ENCODE assay signal across 22 cellular contexts in the genomic region with DNA sequence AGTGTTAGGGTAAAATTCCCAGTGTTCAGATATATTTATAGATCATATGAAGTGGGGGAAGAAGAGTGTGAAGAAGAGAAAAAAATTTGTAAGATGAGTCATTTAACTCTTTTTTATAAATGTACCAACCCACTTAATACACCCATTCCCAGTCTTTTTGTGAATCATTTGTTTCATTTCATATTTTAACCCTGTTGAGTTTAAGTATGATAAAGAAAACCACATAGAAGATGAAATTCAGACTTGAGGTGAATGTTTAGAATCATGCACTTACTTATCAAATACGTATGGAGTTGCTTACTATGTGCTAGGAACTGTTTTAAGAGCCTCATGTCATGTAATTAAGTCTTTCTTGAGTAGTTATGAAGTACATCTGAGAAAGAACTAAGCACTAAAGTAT.
DNase-seq lines count a peak whose midpoint lies in the region; ATAC-seq lines count a peak whose summit lies in the region.
"Had no signal": no experiment of that assay in that cellular context is flagged by ENCODE, and none has a peak within 500 bp of the region (broad histone marks: within the 10 kb centered on the region; RNA-seq: fewer than 3 reads in every experiment).

No MANE protein-coding gene starts in this region.

- H3K9me3 Mint-ChIP-seq in activated naive CD4-positive, alpha-beta T cell treated with anti-CD3 and anti-CD28 coated beads, Interleukin-2, amount 50 U/mL, for 24 hours = peaks cover 9% of the 10 kb centered on the region
- H3K9me3 Mint-ChIP-seq in activated naive CD8-positive, alpha-beta T cell treated with anti-CD3 and anti-CD28 coated beads, Interleukin-2, amount 50 U/mL, for 24 hours = no peaks in the 10 kb centered on the region
- H3K9me3 Mint-ChIP-seq in stimulated activated naive CD8-positive, alpha-beta T cell treated with anti-CD3 and anti-CD28 coated beads, Interleukin-15, Interleukin-2, amounts not matched to agents 100 ng/mL and 50 ng/mL, for 24 hours = peaks cover 9% of the 10 kb centered on the region

- H3K4me1 Mint-ChIP-seq in activated naive CD4-positive, alpha-beta T cell treated with anti-CD3 and anti-CD28 coated beads, Interleukin-2, amount 50 U/mL, for 24 hours = peaks cover 25% of the 10 kb centered on the region
- H3K4me1 Mint-ChIP-seq in activated naive CD8-positive, alpha-beta T cell treated with anti-CD3 and anti-CD28 coated beads, Interleukin-2, amount 50 U/mL, for 24 hours = peaks cover 29% of the 10 kb centered on the region
- H3K4me1 Mint-ChIP-seq in stimulated activated naive CD8-positive, alpha-beta T cell treated with anti-CD3 and anti-CD28 coated beads, Interleukin-15, Interleukin-2, amounts not matched to agents 100 ng/mL and 50 ng/mL, for 24 hours (ENCODE audit: low read depth) = peaks cover 35% of the 10 kb centered on the region
- H3K4me1 Mint-ChIP-seq: IgD-negative memory B cell had no signal

- H3K27me3 Mint-ChIP-seq in activated naive CD4-positive, alpha-beta T cell treated with anti-CD3 and anti-CD28 coated beads, Interleukin-2, amount 50 U/mL, for 24 hours = peaks cover 3% of the 10 kb centered on the region
- H3K27me3 Mint-ChIP-seq in activated naive CD8-positive, alpha-beta T cell treated with anti-CD3 and anti-CD28 coated beads, Interleukin-2, amount 50 U/mL, for 24 hours = peaks cover 14% of the 10 kb centered on the region
- peaks cover 14% of the 10 kb centered on the region for H3K27me3 Mint-ChIP-seq in stimulated activated naive CD8-positive, alpha-beta T cell treated with anti-CD3 and anti-CD28 coated beads, Interleukin-15, Interleukin-2, amounts not matched to agents 100 ng/mL and 50 ng/mL, for 24 hours
- H3K27me3 Mint-ChIP-seq: CD4-positive, alpha-beta T cell had no signal

- H3K36me3 Mint-ChIP-seq in activated naive CD4-positive, alpha-beta T cell treated with anti-CD3 and anti-CD28 coated beads, Interleukin-2, amount 50 U/mL, for 24 hours = no peaks in the 10 kb centered on the region
- H3K36me3 Mint-ChIP-seq in activated naive CD8-positive, alpha-beta T cell treated with anti-CD3 and anti-CD28 coated beads, Interleukin-2, amount 50 U/mL, for 24 hours (ENCODE audit: low read depth) = no peaks in the 10 kb centered on the region
- H3K36me3 Mint-ChIP-seq in stimulated activated naive CD8-positive, alpha-beta T cell treated with anti-CD3 and anti-CD28 coated beads, Interleukin-15, Interleukin-2, amounts not matched to agents 100 ng/mL and 50 ng/mL, for 24 hours (ENCODE audit: low read depth) = no peaks in the 10 kb centered on the region
- H3K36me3 Mint-ChIP-seq: IgD-negative memory B cell had no signal

- no peak overlapping the region for H3K4me3 Mint-ChIP-seq in activated naive CD4-positive, alpha-beta T cell treated with anti-CD3 and anti-CD28 coated beads, Interleukin-2, amount 50 U/mL, for 24 hours
- no peak overlapping the region for H3K4me3 Mint-ChIP-seq in activated naive CD8-positive, alpha-beta T cell treated with anti-CD3 and anti-CD28 coated beads, Interleukin-2, amount 50 U/mL, for 24 hours
- peak overlapping the region; percentile 2 for H3K4me3 Mint-ChIP-seq in stimulated activated naive CD8-positive, alpha-beta T cell treated with anti-CD3 and anti-CD28 coated beads, Interleukin-15, Interleukin-2, amounts not matched to agents 100 ng/mL and 50 ng/mL, for 24 hours
- H3K4me3 Mint-ChIP-seq: CD4-positive, alpha-beta T cell; IgD-negative memory B cell had no signal

- no peak for DNase-seq in activated naive CD4-positive, alpha-beta T cell (lab: John Stamatoyannopoulos, UW)
- no peak for DNase-seq in activated naive CD8-positive, alpha-beta T cell treated with anti-CD3 and anti-CD28 coated beads, Interleukin-2, amount 50 U/mL, for 24 hours
- peak; percentile 14 for DNase-seq in inferior parietal cortex (ENCODE audit: extremely low spot score)
- DNase-seq in amniotic stem cell (lab: John Stamatoyannopoulos, UW) = no peak
- DNase-seq: Caco-2; CD4-positive, alpha-beta T cell; DMS 273 treated with DMSO at 0.1 percent for 48 hours; Karpas-422; MV-4-11; NCI-H1105 treated with DMSO at 0.1 percent for 48 hours; NCI-H2081; NCI-H2171; NCI-H345; NCI-H524; NCI-H774; NK-92 treated with Interleukin-12 subunit alpha and Interleukin-12 subunit beta, amount 100 ng/mL, for 24 hours; SHP77 treated with DMSO at 0.1 percent for 48 hours had no signal

- ATAC-seq in activated naive CD8-positive, alpha-beta T cell treated with anti-CD3 and anti-CD28 coated beads, Interleukin-2, amount 50 U/mL, for 24 hours = peak; percentile 23
- ATAC-seq in HG03095 (IDR thresholded peaks at IDR 0.05; ENCODE audit: unreplicated experiment) = no peak
- ATAC-seq: HCT116 had no signal

- peak overlapping the region; percentile 5 for H3K27ac Mint-ChIP-seq in activated naive CD4-positive, alpha-beta T cell treated with anti-CD3 and anti-CD28 coated beads, Interleukin-2, amount 50 U/mL, for 24 hours
- no peak overlapping the region for H3K27ac Mint-ChIP-seq in activated naive CD8-positive, alpha-beta T cell treated with anti-CD3 and anti-CD28 coated beads, Interleukin-2, amount 50 U/mL, for 24 hours
- no peak overlapping the region for H3K27ac Mint-ChIP-seq in stimulated activated naive CD8-positive, alpha-beta T cell treated with anti-CD3 and anti-CD28 coated beads, Interleukin-15, Interleukin-2, amounts not matched to agents 100 ng/mL and 50 ng/mL, for 24 hours
- H3K27ac Mint-ChIP-seq: CD4-positive, alpha-beta T cell; IgD-negative memory B cell had no signal
